In the genomic region with DNA sequence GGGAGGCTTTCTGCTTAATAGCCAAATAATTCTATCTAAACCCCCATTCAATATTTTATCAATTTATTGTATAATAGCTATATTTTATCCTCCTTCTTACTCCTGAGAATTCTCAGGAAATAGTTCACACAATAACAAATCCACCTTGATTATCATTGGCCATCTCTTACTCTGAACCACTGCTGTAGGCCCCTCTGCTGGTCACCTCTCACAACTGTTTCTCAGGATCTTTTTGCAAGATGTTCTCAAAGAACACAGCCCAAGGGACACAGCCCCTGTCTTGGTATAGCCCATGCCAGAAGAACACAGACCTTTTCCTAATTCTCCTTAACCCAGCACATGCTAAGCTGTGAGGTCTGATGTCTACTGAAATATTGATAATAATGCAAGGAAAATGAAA, we compare ENCODE assay signal across 11 cellular contexts.
DNase-seq lines count a peak whose midpoint lies in the region; ATAC-seq and TF ChIP-seq lines count a peak whose summit lies in the region.
"Had no signal": no experiment of that assay in that cellular context is flagged by ENCODE, and none has a peak within 500 bp of the region (broad histone marks: within the 10 kb centered on the region; RNA-seq: fewer than 3 reads in every experiment).

No MANE protein-coding gene starts in this region.

- TF ChIP-seq CTCF in endodermal cell (conservative IDR thresholded peaks at IDR 0.05) (peak; percentile 76), retinal pigment epithelial cell (conservative IDR thresholded peaks at IDR 0.05; ENCODE audit: low read depth, low read length) (peak; percentile 49)

- H3K4ac ChIP-seq in neuronal stem cell (ENCODE audit: low read length) = no peak overlapping the region

- no peak overlapping the region for H3K27ac ChIP-seq in endodermal cell (ENCODE audit: low read depth, low read length)
- H3K27ac ChIP-seq in neuronal stem cell (replicated peaks; ENCODE audit: low read length) = no peak overlapping the region
- H3K27ac ChIP-seq: body of pancreas, skin epidermis had no signal

- H3K36me3 Mint-ChIP-seq in endodermal cell (ENCODE audit: low read depth) = no peaks in the 10 kb centered on the region
- H3K36me3 Mint-ChIP-seq: memory B cell had no signal

- H3K4me3 Mint-ChIP-seq in endodermal cell = no peak overlapping the region
- H3K4me3 Mint-ChIP-seq: memory B cell had no signal

- no peaks in the 10 kb centered on the region for H3K27me3 Mint-ChIP-seq in endodermal cell (ENCODE audit: insufficient read depth)
- H3K27me3 Mint-ChIP-seq: memory B cell had no signal

- no peaks in the 10 kb centered on the region for H3K36me3 ChIP-seq in endodermal cell (ENCODE audit: control insufficient read depth, insufficient read depth, low read length)
- no peaks in the 10 kb centered on the region for H3K36me3 ChIP-seq in neuronal stem cell (replicated peaks in 1 of 2; ENCODE audit: control insufficient read depth in 2 of 2, insufficient read depth in 2 of 2, low read length in 2 of 2)

- DNase-seq in NCI-H82 (lab: John Stamatoyannopoulos, UW) (peak; percentile 10), NCI-H82 treated with DMSO at 0.1 percent for 48 hours (lab: John Stamatoyannopoulos, UW; ENCODE audit: unreplicated experiment) (no peak), NCI-H2196 treated with DMSO at 0.1 percent for 48 hours (lab: John Stamatoyannopoulos, UW; ENCODE audit: unreplicated experiment) (peak; percentile 27), endodermal cell (peak; percentile 71), retinal pigment epithelial cell (ENCODE audit: low read depth) (no peak), neuronal stem cell (ENCODE audit: low spot score) (no peak)
- DNase-seq: body of pancreas had no signal

- H3K23ac ChIP-seq in neuronal stem cell (ENCODE audit: low read depth, low read length, poor library complexity) = no peak overlapping the region

- H3K9me3 ChIP-seq in endodermal cell (ENCODE audit: control insufficient read depth, low read length) = no peaks in the 10 kb centered on the region
- H3K9me3 ChIP-seq in neuronal stem cell (replicated peaks in 1 of 2; ENCODE audit: control insufficient read depth in 2 of 2, insufficient read depth in 1 of 2, low read depth in 1 of 2, low read length in 2 of 2) = no peaks in the 10 kb centered on the region
- H3K9me3 ChIP-seq: body of pancreas had no signal

- H3K9ac ChIP-seq in endodermal cell (ENCODE audit: extremely low read depth, low read length, poor library complexity, severe bottlenecking) = no peak overlapping the region
- no peak overlapping the region for H3K9ac ChIP-seq in neuronal stem cell (ENCODE audit: low read depth, low read length, poor library complexity)

- H2BK12ac ChIP-seq in neuronal stem cell (ENCODE audit: low read length) = no peak overlapping the region

- H2BK5ac ChIP-seq in neuronal stem cell (ENCODE audit: low read length) = no peak overlapping the region

- H2AFZ ChIP-seq in neuronal stem cell (ENCODE audit: low read length) = no peak overlapping the region

- no peak for ATAC-seq in GM21723 (IDR thresholded peaks at IDR 0.05; ENCODE audit: unreplicated experiment)
- no peak for ATAC-seq in GM18861 (IDR thresholded peaks at IDR 0.05; ENCODE audit: unreplicated experiment)
- ATAC-seq: body of pancreas had no signal

- H3K27ac Mint-ChIP-seq in endodermal cell = no peak overlapping the region
- H3K27ac Mint-ChIP-seq: memory B cell had no signal

- no peaks in the 10 kb centered on the region for H3K79me1 ChIP-seq in neuronal stem cell (ENCODE audit: low read depth, low read length)

- no peak overlapping the region for H2BK120ac ChIP-seq in neuronal stem cell (ENCODE audit: low read depth, low read length)

- H3K27me3 ChIP-seq in endodermal cell (ENCODE audit: control insufficient read depth, insufficient read depth, low read length, poor library complexity, severe bottlenecking) = no peaks in the 10 kb centered on the region
- no peaks in the 10 kb centered on the region for H3K27me3 ChIP-seq in neuronal stem cell (ENCODE audit: control insufficient read depth in 3 of 3, insufficient read depth in 3 of 3, low read depth in 1 of 3, low read length in 3 of 3)
- H3K27me3 ChIP-seq: body of pancreas had no signal

- no peak overlapping the region for H3K18ac ChIP-seq in neuronal stem cell (ENCODE audit: low read length)

- peaks cover 2% of the 10 kb centered on the region for H3K4me1 ChIP-seq in endodermal cell (ENCODE audit: control insufficient read depth, insufficient read depth, low read length)
- H3K4me1 ChIP-seq in neuronal stem cell (ENCODE audit: control insufficient read depth in 2 of 2, insufficient read depth in 1 of 2, low read depth in 1 of 2, low read length in 2 of 2) = no peaks in the 10 kb centered on the region
- H3K4me1 ChIP-seq: body of pancreas had no signal

- H3K14ac ChIP-seq in neuronal stem cell (ENCODE audit: low read length) = no peak overlapping the region

- peaks cover 22% of the 10 kb centered on the region for H3K4me1 Mint-ChIP-seq in endodermal cell

- no peaks in the 10 kb centered on the region for H3K9me3 Mint-ChIP-seq in endodermal cell
- H3K9me3 Mint-ChIP-seq: memory B cell had no signal

- no peak overlapping the region for H2BK15ac ChIP-seq in neuronal stem cell (ENCODE audit: low read length)

- no peak overlapping the region for H2AK5ac ChIP-seq in neuronal stem cell (ENCODE audit: low read depth, low read length)

- H3K4me3 ChIP-seq in endodermal cell (ENCODE audit: low read length) = no peak overlapping the region
- H3K4me3 ChIP-seq in retinal pigment epithelial cell (ENCODE audit: low read length) = no peak overlapping the region
- no peak overlapping the region for H3K4me3 ChIP-seq in neuronal stem cell (ENCODE audit: low read length in 2 of 2)
- H3K4me3 ChIP-seq: body of pancreas, skin epidermis had no signal

- no peak overlapping the region for H3K4me2 ChIP-seq in neuronal stem cell (ENCODE audit: insufficient read depth, low read length, poor library complexity, severe bottlenecking)

- H4K91ac ChIP-seq in neuronal stem cell (ENCODE audit: low read depth, low read length, poor library complexity) = no peak overlapping the region

- H4K8ac ChIP-seq in neuronal stem cell (ENCODE audit: low read depth, low read length) = no peak overlapping the region

Comparison
In these comparisons a context has a peak if more than half of its experiments do, and no peak if none do; other contexts are left out.
1. DNase-seq: peak in NCI-H82 (single experiment), NCI-H2196 treated with DMSO at 0.1 percent for 48 hours (single experiment) and endodermal cell (single experiment); none in NCI-H82 treated with DMSO at 0.1 percent for 48 hours (single experiment), retinal pigment epithelial cell (single experiment) and neuronal stem cell (single experiment).